In genomic region chr2:70300771-70301343, GRCh38 we compare ENCODE assay signal across 8 cellular contexts. TPM values are rescaled to one million over a fixed set of nuclear protein-coding genes. Genes with fewer than 3 reads are reported as not detected.
A peak's percentile ranks its signal among the peaks of the same experiment; 100 is the strongest.
DNase-seq lines count a peak whose midpoint lies in the region; ATAC-seq and TF ChIP-seq lines count a peak whose summit lies in the region.

No MANE protein-coding gene starts in this region.

- DNase-seq in NCI-H2171 treated with DMSO at 0.1 percent for 48 hours (lab: John Stamatoyannopoulos, UW) = peak; percentile 41
- no peak for DNase-seq in NCI-H2171 (lab: John Stamatoyannopoulos, UW)
- DNase-seq in spleen = no peak
- no peak for DNase-seq in mucosa of gallbladder (ENCODE audit: low spot score)
- DNase-seq in COLO829 (ENCODE audit: low spot score) = no peak

- no peak for TF ChIP-seq EP300 in gastroesophageal sphincter (IDR thresholded peaks at IDR 0.05)

- peak overlapping the region; percentile 96 for H3K9ac ChIP-seq in SU-DHL-6 (ENCODE audit: low read length)

- 0 out of 2 replicates have a peak, but pooled peaks cover 2% of the 10 kb centered on the region for H3K36me3 ChIP-seq in SU-DHL-6 (ENCODE audit: low read length)
- H3K36me3 ChIP-seq in gastroesophageal sphincter = peaks cover 0 to 41% of the 10 kb centered on the region in 2 donors
- H3K36me3 ChIP-seq in spleen = peaks cover 0 to 49% (median 30%) of the 10 kb centered on the region in 6 donors

- no peak for ATAC-seq in gastroesophageal sphincter
- ATAC-seq in GM21367 (IDR thresholded peaks at IDR 0.05; ENCODE audit: unreplicated experiment) = no peak

- no peaks in the 10 kb centered on the region; the same call in 1 of the 2 replicates for H3K9me3 ChIP-seq in SU-DHL-6 (ENCODE audit: insufficient read depth, low read length)
- no peaks in the 10 kb centered on the region for H3K9me3 ChIP-seq in gastroesophageal sphincter
- no peaks in the 10 kb centered on the region for H3K9me3 ChIP-seq in spleen

- peaks cover 15% of the 10 kb centered on the region for H3F3A ChIP-seq in SU-DHL-6 (ENCODE audit: insufficient read depth)

- H3K4me1 ChIP-seq in gastroesophageal sphincter (peaks cover 0 to 17% (median 7%) of the 10 kb centered on the region in 3 donors), spleen (peaks cover 0 to 36% (median 22%) of the 10 kb centered on the region in 6 donors)

- H2AFZ ChIP-seq in SU-DHL-6 (ENCODE audit: low read depth, low read length, severe bottlenecking) = peak overlapping the region; percentile 90

- no peaks in the 10 kb centered on the region for H3K9me2 ChIP-seq in SU-DHL-6 (replicated peaks; ENCODE audit: insufficient read depth, low read length)

- peak overlapping the region; percentile 72 for H3K4me2 ChIP-seq in SU-DHL-6 (ENCODE audit: low read depth, low read length, poor library complexity, severe bottlenecking)

- H3K27me3 ChIP-seq in SU-DHL-6 (ENCODE audit: low read length) (no peaks in the 10 kb centered on the region), gastroesophageal sphincter (no peaks in the 10 kb centered on the region), spleen (replicated peaks in 1 of 7) (no peaks in the 10 kb centered on the region)

- TF ChIP-seq CTCF in SU-DHL-6 (IDR thresholded peaks at IDR 0.05; ENCODE audit: insufficient read depth, low read length, poor library complexity, severe bottlenecking) (no peak), gastroesophageal sphincter (IDR thresholded peaks at IDR 0.05) (no peak), spleen (IDR thresholded peaks at IDR 0.05 in 8 of 11, conservative IDR thresholded peaks at IDR 0.05 in 3 of 11) (peak in 1 of 11 experiments; percentile 31)

- 50 to 52% methylated on average over 2 to 3 of the region's 10 CpGs for WGBS in gastroesophageal sphincter (ENCODE audit: low coverage in 1 of 2), 2 donors
- 57 to 68% (median 62%) methylated on average over 10 of the region's 10 CpGs for WGBS in spleen, 5 donors

- H3K79me2 ChIP-seq in SU-DHL-6 (ENCODE audit: insufficient read depth, low read length) = peaks cover 10% of the 10 kb centered on the region; the same call in 1 of the 2 replicates

- H3K4me3 ChIP-seq in SU-DHL-6 (ENCODE audit: insufficient read depth, low read length, poor library complexity, severe bottlenecking) (peak overlapping the region; percentile 72), gastroesophageal sphincter (peak overlapping the region; percentile 60 to 93), spleen (peak overlapping the region; percentile 61 to 98 (median 90))

- peak overlapping the region; percentile 58 for H3K27ac ChIP-seq in SU-DHL-6 (ENCODE audit: low read depth, low read length)
- peak overlapping the region in 3 of 4 donors; percentile 87 to 92 (median 89) for H3K27ac ChIP-seq in gastroesophageal sphincter
- H3K27ac ChIP-seq in spleen = peak overlapping the region; percentile 82 to 92 (median 90)

- no peaks in the 10 kb centered on the region for H4K20me1 ChIP-seq in SU-DHL-6 (ENCODE audit: low read depth, low read length)

- intact Hi-C loops in spleen (cut with DNase I; ENCODE audit: low total_unique reads) = loop anchor here (5.0 to 10.0 kb wide), 2 partner anchors 389 to 576 kb away; no protein-coding TSS in a partner anchor

- TF ChIP-seq POLR2A in gastroesophageal sphincter (IDR thresholded peaks at IDR 0.05) (no peak), spleen (IDR thresholded peaks at IDR 0.05) (no peak)

RNA-seq across cellular contexts. Expression of gene FAM136A, which starts 1.0 kb away (rescaled TPM):
- total RNA-seq in gastroesophageal sphincter (10 to 100 TPM; 17.9 to 33.0 (median 27.0) TPM), spleen (10 to 100 TPM; 21.0 to 34.0 (median 24.0) TPM), mucosa of gallbladder (22.0 TPM)
- polyA plus RNA-seq in spleen = 10 to 100 TPM; 32.4 to 39.4 (median 36.9) TPM

RNA-seq across cellular contexts. Expression of gene SNRPG, which starts 7.3 kb away (rescaled TPM):
- total RNA-seq in gastroesophageal sphincter (100 to 1,000 TPM in 2 of 4 donors, 10 to 100 TPM in 2; 64.4 to 139 (median 96.4) TPM), spleen (100 to 1,000 TPM in 2 of 7 donors, 10 to 100 TPM in 5; 75.5 to 134 (median 96.8) TPM), mucosa of gallbladder (86.9 TPM)
- 100 to 1,000 TPM; 165 to 236 (median 173) TPM for polyA plus RNA-seq in spleen

RNA-seq across cellular contexts. Expression of gene PCYOX1, which starts 42.9 kb away (rescaled TPM):
- total RNA-seq in gastroesophageal sphincter (100 to 1,000 TPM in 1 of 4 donors, 10 to 100 TPM in 3; 58.6 to 101 (median 75.3) TPM), spleen (10 to 100 TPM; 19.4 to 54.3 (median 35.8) TPM), mucosa of gallbladder (111 TPM)
- polyA plus RNA-seq in spleen = 1 to 10 TPM; 2.4 to 4.7 (median 4.6) TPM

RNA-seq across cellular contexts. Expression of gene TIA1, which starts 52.4 kb away (rescaled TPM):
- total RNA-seq in gastroesophageal sphincter = 100 to 1,000 TPM in 1 of 4 donors, 10 to 100 TPM in 3; 45.1 to 134 (median 78.0) TPM
- 100 to 1,000 TPM; 109 to 175 (median 129) TPM for total RNA-seq in spleen
- polyA plus RNA-seq in spleen = 10 to 100 TPM; 72.5 to 87.1 (median 82.8) TPM
- total RNA-seq in mucosa of gallbladder = 124 TPM
